In the genomic region with DNA sequence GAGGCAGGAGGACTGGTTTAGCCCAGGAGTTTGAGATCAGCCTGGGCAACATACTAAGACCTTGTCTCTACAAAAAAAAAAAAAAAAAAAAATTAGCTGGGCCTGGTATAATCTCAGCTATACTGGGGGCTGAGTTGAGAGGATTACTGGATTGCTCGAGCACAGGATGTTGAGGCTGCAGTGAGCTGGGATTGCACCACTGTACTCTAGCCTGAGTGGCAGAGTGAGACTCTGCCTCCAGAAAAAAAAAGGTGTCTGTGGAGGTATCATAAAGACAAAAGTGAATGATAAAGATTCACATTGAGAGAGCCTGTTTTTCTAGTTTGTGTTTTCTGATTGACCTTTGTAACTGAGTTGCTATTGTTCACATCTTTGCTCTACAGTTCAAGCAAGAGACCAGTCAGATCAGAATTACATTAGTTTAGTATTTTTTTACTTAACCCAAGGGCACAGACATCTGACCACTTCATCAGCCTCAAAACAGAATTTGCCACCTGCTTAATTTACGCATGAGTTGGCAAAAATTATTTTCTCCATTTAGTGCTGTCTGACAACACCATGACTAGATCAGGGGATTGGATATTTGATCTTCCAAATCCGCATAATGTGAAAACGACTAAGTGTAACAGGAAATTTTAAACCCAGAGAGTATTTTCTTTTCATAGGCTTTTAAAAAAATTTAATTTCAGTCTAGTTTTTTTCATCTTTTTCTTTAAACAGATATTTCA, we compare ENCODE assay signal across 12 cellular contexts.
DNase-seq lines count a peak whose midpoint lies in the region; ATAC-seq and TF ChIP-seq lines count a peak whose summit lies in the region.
"Had no signal": no experiment of that assay in that cellular context is flagged by ENCODE, and none has a peak within 500 bp of the region (broad histone marks: within the 10 kb centered on the region; RNA-seq: fewer than 3 reads in every experiment).

No MANE protein-coding gene starts in this region.

- peaks cover 0 to 2% (median 0%) of the 10 kb centered on the region in 3 donors for H3K27me3 Mint-ChIP-seq in CD14-positive monocyte (ENCODE audit: low read depth in 3 of 3)

- intact Hi-C loops in CD14-positive monocyte (cut with micrococcal nuclease): loop anchor here in 1 of 2 donors (10.0 kb wide), 1 partner anchor 126 kb away; no protein-coding TSS in a partner anchor

- peaks cover 69% of the 10 kb centered on the region for H3K4me1 Mint-ChIP-seq in CD14-positive monocyte
- H3K4me1 Mint-ChIP-seq: activated naive CD4-positive, alpha-beta T cell treated with anti-CD3 and anti-CD28 coated beads, Interleukin-2, amount 10 ng/mL, durations not matched to agents 7 days and 5 days had no signal

- H3K9me3 Mint-ChIP-seq in CD14-positive monocyte: no peaks in the 10 kb centered on the region
- H3K9me3 Mint-ChIP-seq: activated naive CD4-positive, alpha-beta T cell treated with anti-CD3 and anti-CD28 coated beads, Interleukin-2, amount 10 ng/mL, durations not matched to agents 7 days and 5 days had no signal

- no peak for TF ChIP-seq CTCF in CD14-positive monocyte (IDR thresholded peaks at IDR 0.05)
- TF ChIP-seq CTCF in omental fat pad (IDR thresholded peaks at IDR 0.05): no peak

- H3K27ac Mint-ChIP-seq in CD14-positive monocyte: peak overlapping the region; percentile 79 to 92 (median 82)
- H3K27ac Mint-ChIP-seq: activated naive CD4-positive, alpha-beta T cell treated with anti-CD3 and anti-CD28 coated beads, Interleukin-2, amount 10 ng/mL, durations not matched to agents 7 days and 5 days had no signal

- ATAC-seq in HG03520 (IDR thresholded peaks at IDR 0.05; ENCODE audit: unreplicated experiment) (no peak), GM19467 (IDR thresholded peaks at IDR 0.05; ENCODE audit: unreplicated experiment) (no peak), omental fat pad (ENCODE audit: low FRiP score) (no peak)

- no peak overlapping the region for H3K4me3 Mint-ChIP-seq in CD14-positive monocyte
- H3K4me3 Mint-ChIP-seq: activated naive CD4-positive, alpha-beta T cell treated with anti-CD3 and anti-CD28 coated beads, Interleukin-2, amount 10 ng/mL, durations not matched to agents 7 days and 5 days had no signal

- DNase-seq in CD14-positive monocyte (ENCODE audit: low spot score): no peak
- DNase-seq in HT-29 (ENCODE audit: low spot score): peak; percentile 88
- DNase-seq in NCI-H524 treated with DMSO at 0.1 percent for 48 hours (lab: John Stamatoyannopoulos, UW): peak; percentile 69
- peak; percentile 57 for DNase-seq in cerebellum (ENCODE audit: low spot score)
- DNase-seq in RKO (ENCODE audit: low spot score): no peak
- no peak for DNase-seq in omental fat pad (ENCODE audit: low spot score)
- DNase-seq: activated naive CD4-positive, alpha-beta T cell treated with anti-CD3 and anti-CD28 coated beads, Interleukin-2, amount 10 ng/mL, durations not matched to agents 7 days and 5 days; BE2C; esophagus squamous epithelium; RPMI8226 had no signal

- H3K36me3 Mint-ChIP-seq in CD14-positive monocyte: no peaks in the 10 kb centered on the region
- H3K36me3 Mint-ChIP-seq: activated naive CD4-positive, alpha-beta T cell treated with anti-CD3 and anti-CD28 coated beads, Interleukin-2, amount 10 ng/mL, durations not matched to agents 7 days and 5 days had no signal

Comparison
In these comparisons a context has a peak if more than half of its experiments do, and no peak if none do; other contexts are left out.
1. DNase-seq: peak in HT-29 (single experiment), NCI-H524 treated with DMSO at 0.1 percent for 48 hours (single experiment) and cerebellum (single experiment); none in CD14-positive monocyte (single experiment), RKO (single experiment) and omental fat pad (single experiment).